ENCODE assay signal across 20 cellular contexts in genomic region chr4:173515458-173515857, GRCh38. TPM values are rescaled to one million over a fixed set of nuclear protein-coding genes. Genes with fewer than 3 reads are reported as not detected.
DNase-seq lines count a peak whose midpoint lies in the region; ATAC-seq, FAIRE-seq and TF ChIP-seq lines count a peak whose summit lies in the region.
"Had no signal": no experiment of that assay in that cellular context is flagged by ENCODE, and none has a peak within 500 bp of the region (broad histone marks: within the 10 kb centered on the region; RNA-seq: fewer than 3 reads in every experiment).

No MANE protein-coding gene starts in this region.

- intact Hi-C loops in activated CD4-positive, alpha-beta memory T cell treated with anti-CD3 and anti-CD28 coated beads for 36 hours (cut with micrococcal nuclease) = no loop called here
- intact Hi-C loops in CD14-positive monocyte (cut with micrococcal nuclease) = no loop called here

- H2AK5ac ChIP-seq in H1 (ENCODE audit: low read depth, low read length) (no peak overlapping the region; the same call in 1 of the 2 replicates), trophoblast cell (ENCODE audit: low read length) (no peak overlapping the region)

- H3K9me3 Mint-ChIP-seq in activated T-cell treated with anti-CD3 and anti-CD28 coated beads, Interleukin-2, amount 50 U/mL, for 72 hours = peaks cover 0 to 2% of the 10 kb centered on the region in 2 donors
- H3K9me3 Mint-ChIP-seq in activated T-cell treated with anti-CD3 and anti-CD28 coated beads, Interleukin-2, amount 50 U/mL, for 4 hours = no peaks in the 10 kb centered on the region
- H3K9me3 Mint-ChIP-seq in type B pancreatic cell (no peaks in the 10 kb centered on the region), CD14-positive monocyte (peaks cover 0 to 46% (median 21%) of the 10 kb centered on the region in 7 donors)
- no peaks in the 10 kb centered on the region for H3K9me3 Mint-ChIP-seq in activated CD4-positive, alpha-beta memory T cell treated with anti-CD3 and anti-CD28 coated beads for 36 hours

- no peak for DNase-seq in activated T-cell treated with anti-CD3 and anti-CD28 coated beads, Interleukin-2, amount 50 U/mL, for 72 hours
- DNase-seq in activated T-cell treated with anti-CD3 and anti-CD28 coated beads, Interleukin-2, amount 50 U/mL, for 4 hours = no peak
- DNase-seq in H1 (ENCODE audit: low read depth in 1 of 2, low spot score in 2 of 2) (no peak), trophoblast cell (no peak), type B pancreatic cell (ENCODE audit: extremely low spot score, unreplicated experiment) (no peak), DMS153 (lab: John Stamatoyannopoulos, UW) (no peak), CD14-positive monocyte (ENCODE audit: low spot score) (no peak)
- no peak for DNase-seq in activated CD4-positive, alpha-beta memory T cell treated with anti-CD3 and anti-CD28 coated beads for 36 hours
- DNase-seq: CD4-positive, alpha-beta memory T cell; DMS53; EL; GM23248; NCI-H1105; NCI-H2081 had no signal

- H2BK120ac ChIP-seq in H1 (replicated peaks; ENCODE audit: low read depth, low read length) = no peak overlapping the region
- H2BK120ac ChIP-seq in trophoblast cell (ENCODE audit: insufficient read depth, low read length, poor library complexity) = no peak overlapping the region

- peaks cover 1 to 6% of the 10 kb centered on the region in 2 donors for H3K36me3 Mint-ChIP-seq in activated T-cell treated with anti-CD3 and anti-CD28 coated beads, Interleukin-2, amount 50 U/mL, for 72 hours (ENCODE audit: insufficient read depth in 2 of 2)
- no peaks in the 10 kb centered on the region for H3K36me3 Mint-ChIP-seq in activated T-cell treated with anti-CD3 and anti-CD28 coated beads, Interleukin-2, amount 50 U/mL, for 4 hours (ENCODE audit: insufficient read depth)
- peaks cover 13% of the 10 kb centered on the region for H3K36me3 Mint-ChIP-seq in type B pancreatic cell
- peaks cover 4% of the 10 kb centered on the region for H3K36me3 Mint-ChIP-seq in activated CD4-positive, alpha-beta memory T cell treated with anti-CD3 and anti-CD28 coated beads for 36 hours
- peaks cover 5 to 16% of the 10 kb centered on the region in 2 donors for H3K36me3 Mint-ChIP-seq in CD14-positive monocyte

- TF ChIP-seq CTCF in H1 (IDR thresholded peaks at IDR 0.05; ENCODE audit: control extremely low read depth in 1 of 3, insufficient read depth in 1 of 3, low read depth in 1 of 3, low read length in 3 of 3) (no peak), type B pancreatic cell (conservative IDR thresholded peaks at IDR 0.05) (no peak), CD14-positive monocyte (IDR thresholded peaks at IDR 0.05) (no peak)

- ATAC-seq in activated T-cell treated with anti-CD3 and anti-CD28 coated beads, Interleukin-2, amount 50 U/mL, for 72 hours (replicated peaks in 1 of 2) = no peak
- ATAC-seq in activated T-cell treated with anti-CD3 and anti-CD28 coated beads, Interleukin-2, amount 50 U/mL, for 4 hours = no peak
- ATAC-seq: GM12878, K562, Right ventricle myocardium inferior had no signal

- H3K4me3 Mint-ChIP-seq in activated T-cell treated with anti-CD3 and anti-CD28 coated beads, Interleukin-2, amount 50 U/mL, for 72 hours = no peak overlapping the region
- H3K4me3 Mint-ChIP-seq in activated T-cell treated with anti-CD3 and anti-CD28 coated beads, Interleukin-2, amount 50 U/mL, for 4 hours = no peak overlapping the region
- H3K4me3 Mint-ChIP-seq in type B pancreatic cell (peak overlapping the region; percentile 46), CD14-positive monocyte (peak overlapping the region in 1 of 2 donors; percentile 88)
- H3K4me3 Mint-ChIP-seq in activated CD4-positive, alpha-beta memory T cell treated with anti-CD3 and anti-CD28 coated beads for 36 hours = no peak overlapping the region

- H3K79me1 ChIP-seq in H1 (ENCODE audit: low read depth, low read length) = no peaks in the 10 kb centered on the region
- H3K79me1 ChIP-seq in trophoblast cell (ENCODE audit: low read length) = peaks cover 20% of the 10 kb centered on the region

- H3K18ac ChIP-seq in H1 (ENCODE audit: extremely low read depth, low read length) (no peak overlapping the region), trophoblast cell (ENCODE audit: low read length) (no peak overlapping the region)

- no peak overlapping the region for H2BK15ac ChIP-seq in H1 (ENCODE audit: low read length)

- no peaks in the 10 kb centered on the region; the same call in 1 of the 2 replicates for H3K23me2 ChIP-seq in H1 (ENCODE audit: low read depth, low read length)

- H3K4me1 Mint-ChIP-seq in activated T-cell treated with anti-CD3 and anti-CD28 coated beads, Interleukin-2, amount 50 U/mL, for 72 hours (ENCODE audit: low read depth) = peaks cover 18% of the 10 kb centered on the region
- peaks cover 5% of the 10 kb centered on the region for H3K4me1 Mint-ChIP-seq in activated T-cell treated with anti-CD3 and anti-CD28 coated beads, Interleukin-2, amount 50 U/mL, for 4 hours (ENCODE audit: low read depth)
- H3K4me1 Mint-ChIP-seq in type B pancreatic cell (ENCODE audit: unreplicated experiment) = peaks cover 28% of the 10 kb centered on the region
- peaks cover 12% of the 10 kb centered on the region for H3K4me1 Mint-ChIP-seq in activated CD4-positive, alpha-beta memory T cell treated with anti-CD3 and anti-CD28 coated beads for 36 hours (ENCODE audit: low read depth)
- H3K4me1 Mint-ChIP-seq in CD14-positive monocyte = peaks cover 16% of the 10 kb centered on the region

- no peak for TF ChIP-seq RAD21 in H1 (IDR thresholded peaks at IDR 0.05 in 1 of 2, conservative IDR thresholded peaks at IDR 0.05 in 1 of 2; ENCODE audit: low read depth in 2 of 2, low read length in 2 of 2)

- no peak overlapping the region for H2BK5ac ChIP-seq in H1 (ENCODE audit: low read depth, low read length)
- no peak overlapping the region for H2BK5ac ChIP-seq in trophoblast cell (ENCODE audit: low read depth, low read length, poor library complexity)

- no peak overlapping the region for H3K27ac ChIP-seq in H1 (ENCODE audit: low read depth, low read length)
- H3K27ac ChIP-seq in trophoblast cell (ENCODE audit: low read depth, low read length) = no peak overlapping the region
- H3K27ac ChIP-seq: GM23248 had no signal

- H4K8ac ChIP-seq in H1 (ENCODE audit: extremely low read depth, insufficient read depth, low read length) (no peak overlapping the region), trophoblast cell (ENCODE audit: low read depth, low read length) (no peak overlapping the region)

- no peak for TF ChIP-seq POLR2A in H1 (IDR thresholded peaks at IDR 0.05; ENCODE audit: control extremely low read depth in 1 of 2, low read depth in 2 of 2, low read length in 2 of 2)

- H3K4me3 ChIP-seq in H1 (ENCODE audit: extremely low read depth in 1 of 4, insufficient read depth in 2 of 4, low read depth in 3 of 4, low read length in 4 of 4) (no peak overlapping the region), trophoblast cell (ENCODE audit: low read depth, low read length) (no peak overlapping the region)
- H3K4me3 ChIP-seq: GM12878, GM23248, K562 had no signal

- H2BK12ac ChIP-seq in H1 (ENCODE audit: low read depth, low read length) = no peak overlapping the region
- H2BK12ac ChIP-seq in trophoblast cell (ENCODE audit: low read length) = no peak overlapping the region

- H2BK20ac ChIP-seq in H1 (ENCODE audit: low read length) = no peak overlapping the region

- peaks cover 92% of the 10 kb centered on the region for H3K27me3 Mint-ChIP-seq in activated T-cell treated with anti-CD3 and anti-CD28 coated beads, Interleukin-2, amount 50 U/mL, for 72 hours (ENCODE audit: low read depth)
- H3K27me3 Mint-ChIP-seq in activated T-cell treated with anti-CD3 and anti-CD28 coated beads, Interleukin-2, amount 50 U/mL, for 4 hours (ENCODE audit: low read depth) = peaks cover 89% of the 10 kb centered on the region
- H3K27me3 Mint-ChIP-seq in type B pancreatic cell (peaks cover 96% of the 10 kb centered on the region), CD14-positive monocyte (ENCODE audit: low read depth in 3 of 3) (peaks cover 98 to 99% (median 98%) of the 10 kb centered on the region in 3 donors)
- peaks cover 78% of the 10 kb centered on the region for H3K27me3 Mint-ChIP-seq in activated CD4-positive, alpha-beta memory T cell treated with anti-CD3 and anti-CD28 coated beads for 36 hours

- peaks cover 4 to 11% (median 9%) of the 10 kb centered on the region in 4 experiments for H3K4me1 ChIP-seq in H1 (replicated peaks in 1 of 4; ENCODE audit: control insufficient read depth in 3 of 4, insufficient read depth in 4 of 4, low read length in 3 of 4)
- peaks cover 0 to 4% of the 10 kb centered on the region in 2 experiments for H3K4me1 ChIP-seq in trophoblast cell (ENCODE audit: control insufficient read depth in 1 of 2, insufficient read depth in 2 of 2, low read length in 2 of 2)

- H3K9ac ChIP-seq in H1 (replicated peaks in 1 of 4; ENCODE audit: extremely low read depth in 1 of 4, low read depth in 3 of 4, low read length in 3 of 4) (no peak overlapping the region), trophoblast cell (ENCODE audit: low read length) (no peak overlapping the region)
- H3K9ac ChIP-seq: GM23248 had no signal

- 16% methylated on average over 4 of the region's 4 CpGs; no CpG with 5 or more reads in 1 of the 2 experiments for WGBS in H1 (ENCODE audit: extremely low coverage in 1 of 2, insufficient coverage in 1 of 2, insufficient read length in 1 of 2, insufficient replicate concordance in 2 of 2, low coverage in 1 of 2, low lambda C conversion rate in 2 of 2, missing lambda C conversion rate in 1 of 2), 2 experiments
- no CpG with 5 or more reads among the region's 4 CpGs for WGBS in trophoblast cell (ENCODE audit: extremely low coverage, insufficient coverage, insufficient read length)

- POLR2A ChIA-PET in H1 (lab: Charles Lee; ENCODE audit: partially characterized antibody) = interaction anchor here (0.8 kb wide), 1 partner anchor 15 kb away, joined by 3 read pairs; no protein-coding TSS in a partner anchor
- POLR2A ChIA-PET in activated CD4-positive, alpha-beta memory T cell treated with anti-CD3 and anti-CD28 coated beads for 36 hours (lab: Charles Lee) = no interaction called here

- H3K36me3 ChIP-seq in H1 (ENCODE audit: control insufficient read depth in 2 of 4, insufficient read depth in 4 of 4, low read length in 3 of 4) = no peaks in the 10 kb centered on the region
- H3K36me3 ChIP-seq in trophoblast cell (ENCODE audit: control insufficient read depth in 1 of 2, insufficient read depth in 2 of 2, low read length in 2 of 2) = peaks cover 2% of the 10 kb centered on the region in 2 experiments

- peaks cover 7 to 30% of the 10 kb centered on the region in 2 experiments for H4K20me1 ChIP-seq in H1 (replicated peaks in 1 of 2; ENCODE audit: control insufficient read depth in 1 of 2, insufficient read depth in 2 of 2, low read length in 2 of 2)

- H3K27me3 ChIP-seq in H1 (replicated peaks in 1 of 4; ENCODE audit: control insufficient read depth in 3 of 4, extremely low read depth in 1 of 4, insufficient read depth in 3 of 4, low read length in 3 of 4) = peaks cover 97 to 100% (median 100%) of the 10 kb centered on the region in 4 experiments
- peaks cover 28% of the 10 kb centered on the region for H3K27me3 ChIP-seq in trophoblast cell (ENCODE audit: insufficient read depth, low read length)

- no peaks in the 10 kb centered on the region for H3K9me3 ChIP-seq in H1 (ENCODE audit: insufficient read depth in 2 of 2, low read depth in 1 of 2, low read length in 1 of 2)
- peaks cover 2% of the 10 kb centered on the region for H3K9me3 ChIP-seq in trophoblast cell (ENCODE audit: insufficient read depth, low read depth, low read length)

- H3K23ac ChIP-seq in H1 (ENCODE audit: insufficient read length) (no peak overlapping the region), trophoblast cell (ENCODE audit: low read length) (no peak overlapping the region)

- H4K91ac ChIP-seq in H1 (replicated peaks; ENCODE audit: insufficient read length, low read length) (no peak overlapping the region), trophoblast cell (ENCODE audit: low read depth, low read length) (no peak overlapping the region)

- H3K4me2 ChIP-seq in H1 (ENCODE audit: insufficient read depth in 1 of 2, low read depth in 2 of 2, low read length in 2 of 2) = no peak overlapping the region
- peak overlapping the region; percentile 34 for H3K4me2 ChIP-seq in trophoblast cell (ENCODE audit: low read length)

- H4K12ac ChIP-seq in trophoblast cell (ENCODE audit: low read depth, low read length) = no peak overlapping the region

- no peak overlapping the region for H3K14ac ChIP-seq in H1 (ENCODE audit: insufficient read length)
- no peak overlapping the region for H3K14ac ChIP-seq in trophoblast cell (ENCODE audit: low read length)

- CTCF ChIA-PET in H1 (lab: Charles Lee; ENCODE audit: partially characterized antibody) = no interaction called here
- CTCF ChIA-PET in activated CD4-positive, alpha-beta memory T cell treated with anti-CD3 and anti-CD28 coated beads for 36 hours (lab: Charles Lee) = no interaction called here

- TF ChIP-seq EP300 in H1 (IDR thresholded peaks at IDR 0.05; ENCODE audit: borderline replicate concordance in 1 of 2, low read depth in 2 of 2, low read length in 2 of 2) = no peak

- no peak overlapping the region for H3K56ac ChIP-seq in H1 (replicated peaks; ENCODE audit: insufficient read length, low read depth, low read length)

- H3K27ac Mint-ChIP-seq in activated T-cell treated with anti-CD3 and anti-CD28 coated beads, Interleukin-2, amount 50 U/mL, for 72 hours = peak overlapping the region; percentile 83
- H3K27ac Mint-ChIP-seq in type B pancreatic cell (peak overlapping the region; percentile 67), CD14-positive monocyte (no peak overlapping the region)
- H3K27ac Mint-ChIP-seq in activated CD4-positive, alpha-beta memory T cell treated with anti-CD3 and anti-CD28 coated beads for 36 hours = no peak overlapping the region

- H3K79me2 ChIP-seq in H1 (ENCODE audit: control insufficient read depth in 1 of 2, insufficient read depth in 2 of 2, low read length in 2 of 2) (no peaks in the 10 kb centered on the region), trophoblast cell (ENCODE audit: control insufficient read depth, insufficient read depth, low read length, poor library complexity) (peaks cover 3% of the 10 kb centered on the region)

- no peak overlapping the region for H4K5ac ChIP-seq in H1 (ENCODE audit: insufficient read length, low read depth, low read length)

- H2AFZ ChIP-seq in H1 (ENCODE audit: low read length) (no peak overlapping the region), trophoblast cell (ENCODE audit: insufficient read depth, low read length, poor library complexity) (no peak overlapping the region)
- H2AFZ ChIP-seq: GM23248 had no signal

- FAIRE-seq in H1 (lab: Jason Lieb, UNC) = no peak
- FAIRE-seq: A204.1, GM12878, K562, RCC 7860 had no signal

- peak overlapping the region; percentile 49 for H3K4ac ChIP-seq in H1 (replicated peaks; ENCODE audit: insufficient read length, low read depth, low read length)
- H3K4ac ChIP-seq in trophoblast cell (ENCODE audit: low read depth, low read length) = no peak overlapping the region

RNA-seq across cellular contexts. Expression of gene HAND2, which starts 14.6 kb away (rescaled TPM):
- not detected for total RNA-seq in activated T-cell treated with anti-CD3 and anti-CD28 coated beads, Interleukin-2, amount 50 U/mL, for 72 hours
- not detected for total RNA-seq in activated T-cell treated with anti-CD3 and anti-CD28 coated beads, Interleukin-2, amount 50 U/mL, for 4 hours
- not detected in 2 replicates for total RNA-seq in H1 (2021; fragmentation: NEBNext Ultra II Directional; extraction: Animal tissue kit (Norgen Biotek cat#: 25700))
- polyA plus RNA-seq in H1 (2011; rRNA removed) (0.05 TPM in 1 of 2 replicates, not detected in the other), CD14-positive monocyte (not detected)
- polyA plus RNA-seq in H1 (2011; cell fraction: cytosol; rRNA removed) = 0.04 TPM
- not detected for polyA plus RNA-seq in H1 (2011; cell fraction: nucleus; rRNA removed)
- polyA plus RNA-seq in H1 (2012, experiment 1 of 2) = 0.05 to 0.37 TPM in 2 of 4 replicates, not detected in the others
- 0.47 TPM for polyA plus RNA-seq in H1 (2012, experiment 2 of 2)
- 0.04 TPM for polyA plus RNA-seq in H1 (2013, experiment 1 of 2)
- polyA plus RNA-seq in H1 (2013, experiment 2 of 2) = not detected
- polyA minus RNA-seq in H1 (2011; rRNA and poly(A)+ RNA removed) = not detected in 2 replicates
- not detected for polyA minus RNA-seq in H1 (2011; cell fraction: cytosol; rRNA and poly(A)+ RNA removed)
- polyA minus RNA-seq in H1 (2011; cell fraction: nucleus; rRNA and poly(A)+ RNA removed) = not detected
- polyA plus RNA-seq in trophoblast cell (2013) = 12.4 and 13.9 TPM in 2 replicates
- 8.3 and 40.3 TPM in 2 replicates for total RNA-seq in type B pancreatic cell (ENCODE audit: low replicate concordance)
- not detected for total RNA-seq in activated CD4-positive, alpha-beta memory T cell treated with anti-CD3 and anti-CD28 coated beads for 36 hours
- total RNA-seq: CD4-positive, alpha-beta memory T cell; GM12878; NCI-H460 had no signal
- polyA plus RNA-seq: CD4-positive, alpha-beta memory T cell had no signal

Comparison
In these comparisons a context has a peak if more than half of its experiments do, and no peak if none do; other contexts are left out.
1. H3K27ac Mint-ChIP-seq: peak in activated T-cell treated with anti-CD3 and anti-CD28 coated beads, Interleukin-2, amount 50 U/mL, for 72 hours (single experiment) and type B pancreatic cell (single experiment); none in activated CD4-positive, alpha-beta memory T cell treated with anti-CD3 and anti-CD28 coated beads for 36 hours (single experiment) and CD14-positive monocyte (0 of 7).